ENCODE assay signal across 9 cellular contexts in genomic region chr5:9545959-9546851, GRCh38. TPM values are rescaled to one million over a fixed set of nuclear protein-coding genes. Genes with fewer than 3 reads are reported as not detected.
A peak's percentile ranks its signal among the peaks of the same experiment; 100 is the strongest.
DNase-seq lines count a peak whose midpoint lies in the region; FAIRE-seq and TF ChIP-seq lines count a peak whose summit lies in the region.
"Had no signal": no experiment of that assay in that cellular context is flagged by ENCODE, and none has a peak within 500 bp of the region (broad histone marks: within the 10 kb centered on the region; RNA-seq: fewer than 3 reads in every experiment).

TSS of gene SEMA5A (minus strand) at chr5:9546075. CDS start at chr5:9379946, 166,129 bp downstream.

- H3K27ac Mint-ChIP-seq in brain = peak within 1 kb of the TSS in 3 of 5 experiments; percentile 90 to 94 (median 92)

- DNase-seq in DMS79 treated with DMSO at 0.1 percent for 48 hours (lab: John Stamatoyannopoulos, UW) = peak; percentile 8
- no peak for DNase-seq in DMS79 (lab: John Stamatoyannopoulos, UW)
- DNase-seq in NCI-H748 (lab: John Stamatoyannopoulos, UW; ENCODE audit: unreplicated experiment) = peak; percentile 86
- DNase-seq in retinal pigment epithelial cell (ENCODE audit: low read depth) = no peak
- DNase-seq in SW480 (ENCODE audit: low spot score) = no peak
- no peak for DNase-seq in D721Med (ENCODE audit: insufficient read length, low spot score)

- H3K36me3 ChIP-seq in iPS-15b (ENCODE audit: control insufficient read depth, insufficient read depth, low read length) = peaks cover 5% of the 10 kb centered on the region

- H3K4me3 Mint-ChIP-seq in brain = peak within 1 kb of the TSS; percentile 83 to 93 (median 90)

- FAIRE-seq in D721Med (lab: Jason Lieb, UNC) = no peak
- FAIRE-seq: A204.1 had no signal

- H3K27me3 Mint-ChIP-seq in brain = peaks cover 8% of the 10 kb centered on the region

- peaks cover 37% of the 10 kb centered on the region for H3K4me1 Mint-ChIP-seq in brain

- peak within 1 kb of the TSS; percentile 73 for H3K9ac ChIP-seq in iPS-15b (ENCODE audit: low read depth, low read length)

- H3K4me1 ChIP-seq in iPS-15b (ENCODE audit: control insufficient read depth, insufficient read depth, low read length) = peaks cover 4% of the 10 kb centered on the region

- H3K9me3 Mint-ChIP-seq in brain = no peaks in the 10 kb centered on the region

- no peaks in the 10 kb centered on the region for H3K9me3 ChIP-seq in iPS-15b (ENCODE audit: control insufficient read depth, insufficient read depth, low read length)

- peaks cover 3% of the 10 kb centered on the region for H3K27me3 ChIP-seq in iPS-15b (ENCODE audit: control insufficient read depth, insufficient read depth, low read length)

- H3K36me3 Mint-ChIP-seq in brain = peaks cover 20% of the 10 kb centered on the region

- TF ChIP-seq CTCF in brain (conservative IDR thresholded peaks at IDR 0.05) = no peak
- no peak for TF ChIP-seq CTCF in retinal pigment epithelial cell (conservative IDR thresholded peaks at IDR 0.05; ENCODE audit: low read depth, low read length)
- TF ChIP-seq CTCF in D721Med (IDR thresholded peaks at IDR 0.05; ENCODE audit: insufficient read depth, missing control alignments) = no peak

- H3K4me3 ChIP-seq in iPS-15b (ENCODE audit: low read depth, low read length) = peak within 1 kb of the TSS; percentile 90
- peak within 1 kb of the TSS; percentile 88 for H3K4me3 ChIP-seq in retinal pigment epithelial cell (ENCODE audit: low read length)

RNA-seq across cellular contexts. Expression of gene SEMA5A, which starts in this region (rescaled TPM):
- polyA plus RNA-seq in brain (ENCODE audit: insufficient read depth, low read depth, low replicate concordance) = 2.5 TPM

Comparison
In these comparisons a context has a peak if more than half of its experiments do, and no peak if none do; other contexts are left out.
1. DNase-seq: peak in DMS79 treated with DMSO at 0.1 percent for 48 hours (single experiment) and NCI-H748 (single experiment); none in DMS79 (single experiment), retinal pigment epithelial cell (single experiment), SW480 (single experiment) and D721Med (single experiment).